In genomic region chr5:172932313-172933017, GRCh38 we compare ENCODE assay signal across 8 cellular contexts. TPM values are rescaled to one million over a fixed set of nuclear protein-coding genes. Genes with fewer than 3 reads are reported as not detected.
A peak's percentile ranks its signal among the peaks of the same experiment; 100 is the strongest.
DNase-seq lines count a peak whose midpoint lies in the region; ATAC-seq and TF ChIP-seq lines count a peak whose summit lies in the region.

No MANE protein-coding gene starts in this region.

- TF ChIP-seq POLR2A in gastroesophageal sphincter (IDR thresholded peaks at IDR 0.05) (no peak), ovary (IDR thresholded peaks at IDR 0.05) (peak; percentile 36), thyroid gland (IDR thresholded peaks at IDR 0.05) (no peak)

- no peak for TF ChIP-seq EP300 in gastroesophageal sphincter (IDR thresholded peaks at IDR 0.05)
- no peak for TF ChIP-seq EP300 in ovary (IDR thresholded peaks at IDR 0.05)

- H3K36me3 ChIP-seq in A673 (ENCODE audit: insufficient read depth, low read length, poor library complexity, severe bottlenecking): no peaks in the 10 kb centered on the region
- H3K36me3 ChIP-seq in gastroesophageal sphincter: peaks cover 0 to 49% of the 10 kb centered on the region in 2 donors
- no peaks in the 10 kb centered on the region for H3K36me3 ChIP-seq in ovary
- peaks cover 13 to 21% of the 10 kb centered on the region in 2 donors for H3K36me3 ChIP-seq in thyroid gland

- POLR2A ChIA-PET in A673 (lab: Charles Lee; ENCODE audit: low non-redundant PET): no interaction called here
- POLR2A ChIA-PET in RWPE1 (lab: Yijun Ruan, JAX; ENCODE audit: low non-redundant PET): no interaction called here

- H3K27me3 ChIP-seq in A673 (replicated peaks; ENCODE audit: insufficient read depth, low read depth, low read length, poor library complexity): no peaks in the 10 kb centered on the region
- no peaks in the 10 kb centered on the region for H3K27me3 ChIP-seq in HL-60 (ENCODE audit: insufficient read depth, poor library complexity, severe bottlenecking)
- no peaks in the 10 kb centered on the region for H3K27me3 ChIP-seq in gastroesophageal sphincter
- no peaks in the 10 kb centered on the region for H3K27me3 ChIP-seq in ovary
- no peaks in the 10 kb centered on the region for H3K27me3 ChIP-seq in thyroid gland

- peak; percentile 92 for TF ChIP-seq CTCF in A673 (conservative IDR thresholded peaks at IDR 0.05; ENCODE audit: low read depth, low read length)
- peak; percentile 97 for TF ChIP-seq CTCF in GM13977 (IDR thresholded peaks at IDR 0.05; ENCODE audit: extremely low read depth, insufficient read depth, missing control alignments)
- TF ChIP-seq CTCF in HL-60 (IDR thresholded peaks at IDR 0.05; ENCODE audit: insufficient read depth, low read length): peak; percentile 68
- peak; percentile 99 for TF ChIP-seq CTCF in RWPE1 (conservative IDR thresholded peaks at IDR 0.05; ENCODE audit: low read depth)
- peak; percentile 95 to 99 (median 98) for TF ChIP-seq CTCF in gastroesophageal sphincter (IDR thresholded peaks at IDR 0.05)
- peak; percentile 79 to 98 (median 97) for TF ChIP-seq CTCF in ovary (IDR thresholded peaks at IDR 0.05)
- TF ChIP-seq CTCF in thyroid gland (IDR thresholded peaks at IDR 0.05): peak; percentile 87 to 98 (median 96)

- intact Hi-C loops in A673 (cut with micrococcal nuclease; ENCODE audit: unreplicated experiment): loop anchor here (1.0 to 10.0 kb wide), 3 partner anchors 160 to 458 kb away; partner anchors contain the start of gene DUSP1
- intact Hi-C loops in ovary (cut with DNase I): loop anchor here (2.0 to 10.0 kb wide), 3 partner anchors 220 to 458 kb away; no protein-coding TSS in a partner anchor
- intact Hi-C loops in thyroid gland (cut with DNase I): loop anchor here (2.0 kb wide), 1 partner anchor 220 kb away; no protein-coding TSS in a partner anchor

- in situ Hi-C loops in GM13977 (cut with MboI; ENCODE audit: low pct_unique_long_range_greater_than_20kb, low sequenced_read_pairs, unreplicated experiment): loop anchor here (10.0 to 25.0 kb wide), 2 partner anchors 228 to 445 kb away; no protein-coding TSS in a partner anchor

- no peak overlapping the region for H3K27ac ChIP-seq in A673 (ENCODE audit: low read depth, low read length, poor library complexity, severe bottlenecking)
- no peak overlapping the region for H3K27ac ChIP-seq in HL-60 (replicated peaks)
- peak overlapping the region; percentile 79 for H3K27ac ChIP-seq in RWPE1
- peak overlapping the region in 3 of 4 donors; percentile 55 to 80 (median 73) for H3K27ac ChIP-seq in gastroesophageal sphincter
- H3K27ac ChIP-seq in ovary: no peak overlapping the region
- peak overlapping the region in 2 of 3 donors; percentile 27 to 67 for H3K27ac ChIP-seq in thyroid gland

- no peaks in the 10 kb centered on the region for H3K9me3 ChIP-seq in A673 (ENCODE audit: low read depth, low read length, poor library complexity, severe bottlenecking)
- no peaks in the 10 kb centered on the region for H3K9me3 ChIP-seq in gastroesophageal sphincter
- no peaks in the 10 kb centered on the region for H3K9me3 ChIP-seq in ovary
- no peaks in the 10 kb centered on the region for H3K9me3 ChIP-seq in thyroid gland

- H3K4me1 ChIP-seq in A673 (ENCODE audit: insufficient read depth, low read length, poor library complexity, severe bottlenecking) (no peaks in the 10 kb centered on the region), gastroesophageal sphincter (peaks cover 0 to 23% (median 15%) of the 10 kb centered on the region in 3 donors), ovary (ENCODE audit: insufficient read depth) (peaks cover 2% of the 10 kb centered on the region), thyroid gland (peaks cover 4 to 20% of the 10 kb centered on the region in 2 donors)

- DNase-seq in A673 (ENCODE audit: low spot score) (peak; percentile 54), GM13977 (ENCODE audit: low spot score) (peak; percentile 80), HL-60 (ENCODE audit: low read depth in 1 of 2, low spot score in 1 of 2) (peak in 1 of 2 experiments; percentile 45), RWPE1 (ENCODE audit: low spot score) (peak; percentile 85), ovary (peak; percentile 62 to 84 (median 77)), thyroid gland (peak; percentile 79 to 81)
- DNase-seq in activated effector memory CD4-positive, alpha-beta T cell treated with anti-CD3 and anti-CD28 coated beads, Interleukin-2, amount 50 U/mL, for 16 hours: peak; percentile 90

- peak; percentile 70 for ATAC-seq in gastroesophageal sphincter

- CTCF ChIA-PET in A673 (lab: Charles Lee) (interaction anchor here (0.6 to 1.5 kb wide), 5 partner anchors 160 to 260 kb away, joined by 4 to 15 read pairs (median 8); no protein-coding TSS in a partner anchor), RWPE1 (lab: Yijun Ruan, JAX) (interaction anchor here (0.5 to 10.1 kb wide), 36 partner anchors 9 to 749 kb away, joined by 3 to 138 read pairs (median 3); partner anchors contain the start of gene DUSP1)

- WGBS in gastroesophageal sphincter (ENCODE audit: low coverage in 1 of 2), 2 donors: 43 to 50% methylated on average over 3 to 5 of the region's 22 CpGs
- 18 to 21% (median 20%) methylated on average over 21 to 22 of the region's 22 CpGs for WGBS in ovary, 3 donors
- 13 to 34% methylated on average over 10 to 22 of the region's 22 CpGs for WGBS in thyroid gland, 2 donors

- no TSS peak for BruUV-seq in A673 (replicated peaks; lab: Mats Ljungman, UMichigan)

- H3K4me3 ChIP-seq in A673 (ENCODE audit: low read depth, low read length, poor library complexity, severe bottlenecking) (no peak overlapping the region), HL-60 (replicated peaks; ENCODE audit: insufficient read depth, low read length) (no peak overlapping the region), gastroesophageal sphincter (no peak overlapping the region), ovary (no peak overlapping the region), thyroid gland (replicated peaks in 1 of 3) (no peak overlapping the region)

RNA-seq across cellular contexts. Expression of gene RPL26L1, which starts 26.8 kb away (rescaled TPM):
- total RNA-seq in A673 (2021) (60.6 and 61.1 TPM in 2 replicates), gastroesophageal sphincter (10 to 100 TPM; 14.7 to 34.9 (median 22.5) TPM), ovary (10 to 100 TPM; 19.8 to 34.8 (median 24.3) TPM), thyroid gland (10 to 100 TPM; 27.2 to 46.7 (median 42.9) TPM)
- polyA plus RNA-seq in ovary: 10 to 100 TPM; 36.3 to 42.2 TPM

RNA-seq across cellular contexts. Expression of gene ATP6V0E1, which starts 51.1 kb away (rescaled TPM):
- total RNA-seq in A673 (2021) (106 and 148 TPM in 2 replicates), gastroesophageal sphincter (100 to 1,000 TPM in 3 of 4 donors, 10 to 100 TPM in 1; 94.0 to 163 (median 124) TPM), ovary (100 to 1,000 TPM in 6 of 7 donors, 10 to 100 TPM in 1; 99.7 to 171 (median 161) TPM), thyroid gland (100 to 1,000 TPM; 170 to 254 (median 198) TPM)
- 100 to 1,000 TPM; 211 to 376 TPM for polyA plus RNA-seq in ovary

Comparison
In these comparisons a context has a peak if more than half of its experiments do, and no peak if none do; other contexts are left out.
1. H3K27ac ChIP-seq: peak in RWPE1 (single experiment), gastroesophageal sphincter (3 of 4) and thyroid gland (2 of 3); none in A673 (single experiment), HL-60 (single experiment) and ovary (0 of 2).
2. Peak in every context shown above with its lines, with median percentiles within 50 percentile points of each other: CTCF ChIP-seq.